In the genomic region with DNA sequence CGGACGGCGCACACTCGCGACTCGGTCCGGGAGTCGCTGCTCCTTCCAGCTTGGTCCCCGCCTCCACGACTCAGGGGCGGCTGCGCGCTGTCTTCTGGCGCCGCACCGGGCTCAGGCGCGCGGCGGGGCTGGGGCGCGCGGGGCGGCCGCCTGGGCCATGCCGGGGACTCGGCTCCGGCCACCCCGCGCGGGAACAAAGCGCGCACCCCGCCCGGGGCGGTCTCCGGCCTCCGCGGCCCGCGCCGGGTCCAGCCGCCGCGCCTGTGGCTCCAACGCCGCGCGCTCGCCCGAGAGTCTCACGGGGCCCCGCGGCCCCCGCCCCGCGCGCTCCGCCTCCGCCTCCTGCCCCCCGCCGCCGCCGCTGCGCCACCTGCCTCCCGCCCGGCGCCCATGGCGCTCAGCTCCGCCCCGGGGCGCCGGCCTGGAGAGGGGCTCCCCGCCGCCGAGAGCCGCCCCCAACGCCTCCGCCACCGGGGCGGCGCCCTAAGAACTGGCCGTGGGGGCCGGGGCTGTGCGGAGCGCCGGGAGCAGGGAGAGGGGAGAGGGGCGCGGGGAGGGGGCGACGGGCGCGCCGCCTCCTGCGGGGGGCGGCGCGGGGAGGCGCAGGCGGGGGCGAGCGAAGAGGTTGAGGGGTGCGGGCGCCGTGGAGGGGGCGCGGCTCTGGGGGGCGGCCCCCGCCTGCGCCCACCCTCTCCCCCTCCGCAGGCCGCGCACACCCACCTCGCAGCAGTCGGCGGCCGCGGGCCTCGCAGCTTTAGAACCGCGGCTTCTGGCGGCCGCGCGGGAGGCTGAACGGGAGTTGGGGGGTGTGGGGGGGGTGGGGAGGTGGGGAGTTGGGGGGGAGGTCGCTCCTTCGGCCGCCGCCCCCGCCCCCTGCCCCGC, we compare ENCODE assay signal across 8 cellular contexts. TPM values are rescaled to one million over a fixed set of nuclear protein-coding genes. Genes with fewer than 3 reads are reported as not detected.
DNase-seq lines count a peak whose midpoint lies in the region; ATAC-seq and TF ChIP-seq lines count a peak whose summit lies in the region.

No MANE protein-coding gene starts in this region.

- POLR2A ChIA-PET in MCF 10A (lab: Yijun Ruan, JAX), result no interaction called here

- intact Hi-C loops in MCF 10A (cut with micrococcal nuclease), result no loop called here

- H3K36me3 ChIP-seq in iPS DF 6.9 (ENCODE audit: control insufficient read depth, insufficient read depth, low read length) (peaks cover 2% of the 10 kb centered on the region; the same call in 1 of the 2 replicates), tibial nerve (no peaks in the 10 kb centered on the region)

- no peaks in the 10 kb centered on the region for H3K9me3 Mint-ChIP-seq in MCF 10A (ENCODE audit: unreplicated experiment)

- H3K27ac Mint-ChIP-seq in MCF 10A (ENCODE audit: low read depth, unreplicated experiment), result no peak overlapping the region

- CTCF ChIA-PET in MCF 10A (lab: Yijun Ruan, JAX), result no interaction called here

- H3K4me3 ChIP-seq in iPS DF 6.9 (ENCODE audit: low read length) (peak overlapping the region; percentile 30; the same call in 1 of the 2 replicates), tibial nerve (peak overlapping the region; percentile 26 to 60 (median 49))

- in situ Hi-C loops in T47D (cut with HindIII; ENCODE audit: low pct_unique_long_range_greater_than_20kb, low sequenced_read_pairs), result no loop called here

- DNase-seq in T47D (ENCODE audit: low read depth in 1 of 2, low spot score in 1 of 2) (peak; percentile 80 to 84), MCF 10A (ENCODE audit: unreplicated experiment) (no peak), NCI-H2196 (lab: John Stamatoyannopoulos, UW; ENCODE audit: unreplicated experiment) (peak; percentile 34), iPS DF 6.9 (ENCODE audit: low read depth, low spot score) (no peak), tibial nerve (ENCODE audit: low spot score in 2 of 2) (no peak), HuH-7 (ENCODE audit: low spot score) (no peak), NCI-H1048 (lab: John Stamatoyannopoulos, UW) (no peak)

- H3K4me3 Mint-ChIP-seq in MCF 10A (ENCODE audit: unreplicated experiment), result no peak overlapping the region

- BruUV-seq in MCF 10A (replicated peaks; lab: Mats Ljungman, UMichigan), result no TSS peak

- no peak for TF ChIP-seq POLR2A in tibial nerve (IDR thresholded peaks at IDR 0.05)

- H3K27ac ChIP-seq in iPS DF 6.9 (ENCODE audit: low read length) (no peak overlapping the region), tibial nerve (peak overlapping the region in 2 of 4 donors; percentile 23 to 59)

- H3K27me3 ChIP-seq in iPS DF 6.9 (ENCODE audit: control insufficient read depth, insufficient read depth, low read length) (peaks cover 15% of the 10 kb centered on the region; the same call in 1 of the 2 replicates), tibial nerve (peaks cover 0 to 68% of the 10 kb centered on the region in 2 donors)

- WGBS in iPS DF 6.9 (ENCODE audit: insufficient coverage, insufficient read length), result no CpG with 5 or more reads among the region's 132 CpGs
- 0 to 1% methylated on average over 4 to 47 of the region's 132 CpGs for WGBS in tibial nerve, 2 donors

- TF ChIP-seq CTCF in MCF 10A (IDR thresholded peaks at IDR 0.05; ENCODE audit: unreplicated experiment) (no peak), tibial nerve (IDR thresholded peaks at IDR 0.05) (no peak)

- peaks cover 37% of the 10 kb centered on the region for H3K27me3 Mint-ChIP-seq in MCF 10A (ENCODE audit: insufficient read depth, unreplicated experiment)

- no peaks in the 10 kb centered on the region; the same call in 1 of the 2 replicates for H3K4me1 ChIP-seq in iPS DF 6.9 (ENCODE audit: control insufficient read depth, insufficient read depth, low read length)
- peaks cover 0 to 58% (median 17%) of the 10 kb centered on the region in 4 donors for H3K4me1 ChIP-seq in tibial nerve

- H3K36me3 Mint-ChIP-seq in MCF 10A (ENCODE audit: insufficient read depth, unreplicated experiment), result no peaks in the 10 kb centered on the region

- ATAC-seq in HG03045 (IDR thresholded peaks at IDR 0.05; ENCODE audit: unreplicated experiment), result no peak

- H3K4me1 Mint-ChIP-seq in MCF 10A (ENCODE audit: insufficient read depth, unreplicated experiment), result no peaks in the 10 kb centered on the region

- TF ChIP-seq EP300 in tibial nerve (IDR thresholded peaks at IDR 0.05), result no peak

- H3K9me3 ChIP-seq in iPS DF 6.9 (ENCODE audit: control insufficient read depth, insufficient read depth, low read length) (no peaks in the 10 kb centered on the region), tibial nerve (no peaks in the 10 kb centered on the region)

RNA-seq across cellular contexts. Expression of a gene that starts 35.7 kb away (rescaled TPM):
- total RNA-seq in MCF 10A (2022) (not detected in 2 replicates), tibial nerve (1 to 10 TPM in 3 of 4 donors, under 1 TPM in 1; 0.78 to 5.0 (median 2.8) TPM)

Comparison
In these comparisons a context has a peak if more than half of its experiments do, and no peak if none do; other contexts are left out.
1. DNase-seq: peak in T47D (2 of 2) and NCI-H2196 (single experiment); none in MCF 10A (single experiment), iPS DF 6.9 (single experiment), tibial nerve (0 of 2), HuH-7 (single experiment) and NCI-H1048 (single experiment).